Comparison of ENCODE assay signal across 1 cellular context in genomic region chrX:53421125-53421524, GRCh38.
TF ChIP-seq lines count a peak whose summit lies in the region.

No MANE protein-coding gene starts in this region.

TF ChIP-seq in HepG2, 621 proteins besides CTCF, POLR2A, EP300 and RAD21:
- TF ChIP-seq SYNCRIP (IDR thresholded peaks at IDR 0.05; ENCODE audit: insufficient read depth, low read depth, low read length) = no peak
- TF ChIP-seq AGO2 (optimal IDR thresholded peaks at IDR 0.05; ENCODE audit: low read depth, low read length) = no peak
